ENCODE assay signal across 1 cellular context in genomic region chr2:235017441-235017840, GRCh38.
TF ChIP-seq lines count a peak whose summit lies in the region.

No MANE protein-coding gene starts in this region.

TF ChIP-seq in IMR-90, 13 proteins besides CTCF, POLR2A, EP300 and RAD21 (continued from another document):
- no peak for TF ChIP-seq CHD1 (IDR thresholded peaks at IDR 0.05; ENCODE audit: low read depth, low read length)
- no peak for TF ChIP-seq CEBPB (IDR thresholded peaks at IDR 0.05; ENCODE audit: low read depth, low read length)
- TF ChIP-seq FOS (IDR thresholded peaks at IDR 0.05; ENCODE audit: low read depth, low read length): no peak
